1 cellular context compared by ENCODE assay signal in the genomic region with DNA sequence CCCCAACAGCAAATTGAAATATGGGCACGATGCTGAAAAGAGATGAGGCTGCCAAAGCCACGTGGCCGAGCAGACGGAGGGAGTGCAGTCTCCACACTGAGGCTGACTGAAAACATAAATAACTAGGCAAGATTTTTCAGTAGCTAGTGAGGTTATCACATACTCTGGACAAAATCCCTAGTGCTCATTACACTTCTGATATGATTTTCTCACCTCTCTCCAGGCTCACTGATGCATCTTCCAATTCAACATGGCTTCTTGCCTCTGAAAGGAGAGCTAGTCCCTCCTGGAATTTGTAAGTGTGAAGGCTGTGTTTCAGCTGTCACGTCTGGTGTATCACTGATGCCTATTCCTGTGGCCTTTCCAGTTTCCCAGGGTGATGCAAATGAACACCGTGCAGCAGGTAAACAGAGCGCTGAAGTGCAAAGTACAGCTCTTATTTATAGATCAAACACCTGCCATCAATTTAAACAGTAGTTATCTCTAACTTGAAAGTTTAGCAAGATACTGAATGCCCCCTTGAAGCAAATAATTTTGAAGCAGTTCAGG.
TF ChIP-seq lines count a peak whose summit lies in the region.

No MANE protein-coding gene starts in this region.

TF ChIP-seq in HepG2, 621 proteins besides CTCF, POLR2A, EP300 and RAD21 (continued from another document and continues in another):
- TF ChIP-seq, protein P1, sequence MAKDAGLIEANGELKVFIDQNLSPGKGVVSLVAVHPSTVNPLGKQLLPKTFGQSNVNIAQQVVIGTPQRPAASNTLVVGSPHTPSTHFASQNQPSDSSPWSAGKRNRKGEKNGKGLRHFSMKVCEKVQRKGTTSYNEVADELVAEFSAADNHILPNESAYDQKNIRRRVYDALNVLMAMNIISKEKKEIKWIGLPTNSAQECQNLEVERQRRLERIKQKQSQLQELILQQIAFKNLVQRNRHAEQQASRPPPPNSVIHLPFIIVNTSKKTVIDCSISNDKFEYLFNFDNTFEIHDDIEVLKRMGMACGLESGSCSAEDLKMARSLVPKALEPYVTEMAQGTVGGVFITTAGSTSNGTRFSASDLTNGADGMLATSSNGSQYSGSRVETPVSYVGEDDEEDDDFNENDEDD (CRISPR knock-in tag; IDR thresholded peaks at IDR 0.05; ENCODE audit: borderline replicate concordance): 0 out of 2 replicates have a peak, but pooled peaks have one; percentile 37
- TF ChIP-seq SMAD1 (CRISPR knock-in tag; IDR thresholded peaks at IDR 0.05; ENCODE audit: borderline replicate concordance, low read depth) (no peak), STAT6 (CRISPR knock-in tag; IDR thresholded peaks at IDR 0.05; ENCODE audit: borderline replicate concordance) (no peak), ZNF441 (CRISPR knock-in tag; IDR thresholded peaks at IDR 0.05; ENCODE audit: borderline replicate concordance) (peak; percentile 58; the same call in 1 of the 2 replicates), ZSCAN21 (CRISPR knock-in tag; IDR thresholded peaks at IDR 0.05; ENCODE audit: borderline replicate concordance) (no peak), ATF3 (CRISPR knock-in tag; IDR thresholded peaks at IDR 0.05) (peak; percentile 44; the same call in 1 of the 2 replicates), ZMAT3 (CRISPR knock-in tag; conservative IDR thresholded peaks at IDR 0.05) (no peak), FOXA3 (CRISPR knock-in tag; IDR thresholded peaks at IDR 0.05) (peak; percentile 92), NR2F6 (IDR thresholded peaks at IDR 0.05) (no peak), NR2F6 (CRISPR knock-in tag; IDR thresholded peaks at IDR 0.05) (peak; percentile 50; the same call in 1 of the 2 replicates), FOXC1 (CRISPR knock-in tag; IDR thresholded peaks at IDR 0.05; ENCODE audit: borderline replicate concordance) (no peak), CC2D1A (CRISPR knock-in tag; IDR thresholded peaks at IDR 0.05) (no peak), RNF2 (conservative IDR thresholded peaks at IDR 0.05; ENCODE audit: low read depth) (no peak), SALL1 (CRISPR knock-in tag; IDR thresholded peaks at IDR 0.05) (peak; percentile 75), IKZF4 (CRISPR knock-in tag; IDR thresholded peaks at IDR 0.05; ENCODE audit: borderline replicate concordance, low read depth, not compliant biosample characterization) (no peak), TAF15 (IDR thresholded peaks at IDR 0.05; ENCODE audit: low read depth, low read length, poor library complexity, severe bottlenecking) (no peak), NFIB (CRISPR knock-in tag; IDR thresholded peaks at IDR 0.05; ENCODE audit: borderline replicate concordance) (no peak), TRIM24 (CRISPR knock-in tag; IDR thresholded peaks at IDR 0.05) (no peak), ZZZ3 (CRISPR knock-in tag; IDR thresholded peaks at IDR 0.05; ENCODE audit: borderline replicate concordance) (no peak), ZNF501 (CRISPR knock-in tag; IDR thresholded peaks at IDR 0.05) (peak; percentile 72; the same call in 1 of the 2 replicates), GABPA (IDR thresholded peaks at IDR 0.05; ENCODE audit: low read depth, low read length) (no peak), GABPA (CRISPR knock-in tag; IDR thresholded peaks at IDR 0.05; ENCODE audit: low read depth) (no peak), ZNF335 (CRISPR knock-in tag; IDR thresholded peaks at IDR 0.05) (no peak), TFDP2 (CRISPR knock-in tag; IDR thresholded peaks at IDR 0.05) (no peak), MTA3 (CRISPR knock-in tag; IDR thresholded peaks at IDR 0.05) (no peak), PRPF4 (IDR thresholded peaks at IDR 0.05; ENCODE audit: low read depth, low read length, poor library complexity, severe bottlenecking) (no peak), KAT8 (CRISPR knock-in tag; IDR thresholded peaks at IDR 0.05) (peak; percentile 51), SPEN (CRISPR knock-in tag; IDR thresholded peaks at IDR 0.05; ENCODE audit: low read depth) (no peak; the same call in 1 of the 2 replicates), UBTF (CRISPR knock-in tag; IDR thresholded peaks at IDR 0.05) (no peak), ZNF788 (CRISPR knock-in tag; IDR thresholded peaks at IDR 0.05; ENCODE audit: borderline replicate concordance) (no peak; the same call in 1 of the 2 replicates)
- TF ChIP-seq, protein P2, sequence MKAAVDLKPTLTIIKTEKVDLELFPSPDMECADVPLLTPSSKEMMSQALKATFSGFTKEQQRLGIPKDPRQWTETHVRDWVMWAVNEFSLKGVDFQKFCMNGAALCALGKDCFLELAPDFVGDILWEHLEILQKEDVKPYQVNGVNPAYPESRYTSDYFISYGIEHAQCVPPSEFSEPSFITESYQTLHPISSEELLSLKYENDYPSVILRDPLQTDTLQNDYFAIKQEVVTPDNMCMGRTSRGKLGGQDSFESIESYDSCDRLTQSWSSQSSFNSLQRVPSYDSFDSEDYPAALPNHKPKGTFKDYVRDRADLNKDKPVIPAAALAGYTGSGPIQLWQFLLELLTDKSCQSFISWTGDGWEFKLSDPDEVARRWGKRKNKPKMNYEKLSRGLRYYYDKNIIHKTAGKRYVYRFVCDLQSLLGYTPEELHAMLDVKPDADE (CRISPR knock-in tag; IDR thresholded peaks at IDR 0.05): no peak
- TF ChIP-seq, protein P3, sequence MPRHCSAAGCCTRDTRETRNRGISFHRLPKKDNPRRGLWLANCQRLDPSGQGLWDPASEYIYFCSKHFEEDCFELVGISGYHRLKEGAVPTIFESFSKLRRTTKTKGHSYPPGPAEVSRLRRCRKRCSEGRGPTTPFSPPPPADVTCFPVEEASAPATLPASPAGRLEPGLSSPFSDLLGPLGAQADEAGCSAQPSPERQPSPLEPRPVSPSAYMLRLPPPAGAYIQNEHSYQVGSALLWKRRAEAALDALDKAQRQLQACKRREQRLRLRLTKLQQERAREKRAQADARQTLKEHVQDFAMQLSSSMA (CRISPR knock-in tag; IDR thresholded peaks at IDR 0.05): no peak
- TF ChIP-seq, protein P4, sequence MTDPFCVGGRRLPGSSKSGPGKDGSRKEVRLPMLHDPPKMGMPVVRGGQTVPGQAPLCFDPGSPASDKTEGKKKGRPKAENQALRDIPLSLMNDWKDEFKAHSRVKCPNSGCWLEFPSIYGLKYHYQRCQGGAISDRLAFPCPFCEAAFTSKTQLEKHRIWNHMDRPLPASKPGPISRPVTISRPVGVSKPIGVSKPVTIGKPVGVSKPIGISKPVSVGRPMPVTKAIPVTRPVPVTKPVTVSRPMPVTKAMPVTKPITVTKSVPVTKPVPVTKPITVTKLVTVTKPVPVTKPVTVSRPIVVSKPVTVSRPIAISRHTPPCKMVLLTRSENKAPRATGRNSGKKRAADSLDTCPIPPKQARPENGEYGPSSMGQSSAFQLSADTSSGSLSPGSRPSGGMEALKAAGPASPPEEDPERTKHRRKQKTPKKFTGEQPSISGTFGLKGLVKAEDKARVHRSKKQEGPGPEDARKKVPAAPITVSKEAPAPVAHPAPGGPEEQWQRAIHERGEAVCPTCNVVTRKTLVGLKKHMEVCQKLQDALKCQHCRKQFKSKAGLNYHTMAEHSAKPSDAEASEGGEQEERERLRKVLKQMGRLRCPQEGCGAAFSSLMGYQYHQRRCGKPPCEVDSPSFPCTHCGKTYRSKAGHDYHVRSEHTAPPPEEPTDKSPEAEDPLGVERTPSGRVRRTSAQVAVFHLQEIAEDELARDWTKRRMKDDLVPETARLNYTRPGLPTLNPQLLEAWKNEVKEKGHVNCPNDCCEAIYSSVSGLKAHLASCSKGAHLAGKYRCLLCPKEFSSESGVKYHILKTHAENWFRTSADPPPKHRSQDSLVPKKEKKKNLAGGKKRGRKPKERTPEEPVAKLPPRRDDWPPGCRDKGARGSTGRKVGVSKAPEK (CRISPR knock-in tag; IDR thresholded peaks at IDR 0.05; ENCODE audit: borderline replicate concordance): no peak
- TF ChIP-seq, protein P5, sequence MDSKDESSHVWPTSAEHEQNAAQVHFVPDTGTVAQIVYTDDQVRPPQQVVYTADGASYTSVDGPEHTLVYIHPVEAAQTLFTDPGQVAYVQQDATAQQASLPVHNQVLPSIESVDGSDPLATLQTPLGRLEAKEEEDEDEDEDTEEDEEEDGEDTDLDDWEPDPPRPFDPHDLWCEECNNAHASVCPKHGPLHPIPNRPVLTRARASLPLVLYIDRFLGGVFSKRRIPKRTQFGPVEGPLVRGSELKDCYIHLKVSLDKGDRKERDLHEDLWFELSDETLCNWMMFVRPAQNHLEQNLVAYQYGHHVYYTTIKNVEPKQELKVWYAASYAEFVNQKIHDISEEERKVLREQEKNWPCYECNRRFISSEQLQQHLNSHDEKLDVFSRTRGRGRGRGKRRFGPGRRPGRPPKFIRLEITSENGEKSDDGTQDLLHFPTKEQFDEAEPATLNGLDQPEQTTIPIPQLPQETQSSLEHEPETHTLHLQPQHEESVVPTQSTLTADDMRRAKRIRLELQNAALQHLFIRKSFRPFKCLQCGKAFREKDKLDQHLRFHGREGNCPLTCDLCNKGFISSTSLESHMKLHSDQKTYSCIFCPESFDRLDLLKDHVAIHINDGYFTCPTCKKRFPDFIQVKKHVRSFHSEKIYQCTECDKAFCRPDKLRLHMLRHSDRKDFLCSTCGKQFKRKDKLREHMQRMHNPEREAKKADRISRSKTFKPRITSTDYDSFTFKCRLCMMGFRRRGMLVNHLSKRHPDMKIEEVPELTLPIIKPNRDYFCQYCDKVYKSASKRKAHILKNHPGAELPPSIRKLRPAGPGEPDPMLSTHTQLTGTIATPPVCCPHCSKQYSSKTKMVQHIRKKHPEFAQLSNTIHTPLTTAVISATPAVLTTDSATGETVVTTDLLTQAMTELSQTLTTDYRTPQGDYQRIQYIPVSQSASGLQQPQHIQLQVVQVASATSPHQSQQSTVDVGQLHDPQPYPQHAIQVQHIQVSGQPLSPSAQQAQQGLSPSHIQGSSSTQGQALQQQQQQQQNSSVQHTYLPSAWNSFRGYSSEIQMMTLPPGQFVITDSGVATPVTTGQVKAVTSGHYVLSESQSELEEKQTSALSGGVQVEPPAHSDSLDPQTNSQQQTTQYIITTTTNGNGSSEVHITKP (CRISPR knock-in tag; IDR thresholded peaks at IDR 0.05; ENCODE audit: low read depth): no peak
